ENCODE assay signal across 1 cellular context in genomic region chr15:78325092-78325843, GRCh38.
TF ChIP-seq lines count a peak whose summit lies in the region.

No MANE protein-coding gene starts in this region.

TF ChIP-seq in K562, 482 proteins besides CTCF, POLR2A, EP300 and RAD21 (continued from another document):
- TF ChIP-seq, protein P1, sequence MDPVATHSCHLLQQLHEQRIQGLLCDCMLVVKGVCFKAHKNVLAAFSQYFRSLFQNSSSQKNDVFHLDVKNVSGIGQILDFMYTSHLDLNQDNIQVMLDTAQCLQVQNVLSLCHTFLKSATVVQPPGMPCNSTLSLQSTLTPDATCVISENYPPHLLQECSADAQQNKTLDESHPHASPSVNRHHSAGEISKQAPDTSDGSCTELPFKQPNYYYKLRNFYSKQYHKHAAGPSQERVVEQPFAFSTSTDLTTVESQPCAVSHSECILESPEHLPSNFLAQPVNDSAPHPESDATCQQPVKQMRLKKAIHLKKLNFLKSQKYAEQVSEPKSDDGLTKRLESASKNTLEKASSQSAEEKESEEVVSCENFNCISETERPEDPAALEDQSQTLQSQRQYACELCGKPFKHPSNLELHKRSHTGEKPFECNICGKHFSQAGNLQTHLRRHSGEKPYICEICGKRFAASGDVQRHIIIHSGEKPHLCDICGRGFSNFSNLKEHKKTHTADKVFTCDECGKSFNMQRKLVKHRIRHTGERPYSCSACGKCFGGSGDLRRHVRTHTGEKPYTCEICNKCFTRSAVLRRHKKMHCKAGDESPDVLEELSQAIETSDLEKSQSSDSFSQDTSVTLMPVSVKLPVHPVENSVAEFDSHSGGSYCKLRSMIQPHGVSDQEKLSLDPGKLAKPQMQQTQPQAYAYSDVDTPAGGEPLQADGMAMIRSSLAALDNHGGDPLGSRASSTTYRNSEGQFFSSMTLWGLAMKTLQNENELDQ (CRISPR knock-in tag; IDR thresholded peaks at IDR 0.05; ENCODE audit: borderline replicate concordance), result no peak
